Comparison of ENCODE assay signal across 1 cellular context in the genomic region with DNA sequence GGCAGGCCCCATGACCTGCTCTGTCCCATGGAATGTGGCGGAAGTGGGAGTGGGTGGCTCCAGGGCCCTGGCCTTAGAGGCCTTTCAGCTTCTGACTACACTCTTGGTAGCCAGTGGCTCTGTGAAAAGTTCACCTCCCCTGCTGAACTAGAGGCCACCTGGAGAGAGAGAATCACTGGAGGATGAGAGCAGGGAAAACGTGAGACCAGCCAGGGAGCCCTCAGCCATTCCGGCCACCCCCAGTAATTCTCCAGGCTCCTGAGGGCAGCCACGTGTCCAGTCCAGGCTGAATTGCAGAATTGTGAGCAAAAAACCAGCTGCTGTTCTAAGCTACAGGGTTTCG.
TF ChIP-seq lines count a peak whose summit lies in the region.

No MANE protein-coding gene starts in this region.

TF ChIP-seq in H1, 55 proteins besides CTCF, POLR2A, EP300 and RAD21:
- TF ChIP-seq BRCA1 (IDR thresholded peaks at IDR 0.05; ENCODE audit: low read depth, low read length), result no peak
- no peak for TF ChIP-seq RXRA (IDR thresholded peaks at IDR 0.05; ENCODE audit: insufficient read depth, low read depth, low read length)
- no peak for TF ChIP-seq ASH2L (IDR thresholded peaks at IDR 0.05; ENCODE audit: low read length)
- TF ChIP-seq TCF12 (IDR thresholded peaks at IDR 0.05; ENCODE audit: low read depth, low read length), result no peak
